In genomic region chr17:80878876-80879722, GRCh38 we compare ENCODE assay signal across 1 cellular context.
TF ChIP-seq lines count a peak whose summit lies in the region.

No MANE protein-coding gene starts in this region.

TF ChIP-seq in GM23338, 12 proteins besides CTCF, POLR2A, EP300 and RAD21 (continued from another document):
- TF ChIP-seq ZNF462 (CRISPR knock-in tag; IDR thresholded peaks at IDR 0.05) (no peak), ZNF114 (CRISPR knock-in tag; IDR thresholded peaks at IDR 0.05) (no peak), REST (IDR thresholded peaks at IDR 0.05; ENCODE audit: unreplicated experiment) (no peak)
